8 cellular contexts compared by ENCODE assay signal in genomic region chr3:81302045-81302444, GRCh38.
DNase-seq lines count a peak whose midpoint lies in the region; ATAC-seq and TF ChIP-seq lines count a peak whose summit lies in the region.

No MANE protein-coding gene starts in this region.

- no peak overlapping the region for H3K27ac ChIP-seq in thoracic aorta

- no peaks in the 10 kb centered on the region for H3K4me1 Mint-ChIP-seq in natural killer cell treated with Interleukin-12 subunit alpha and Interleukin-12 subunit beta and Interleukin-15 and Interleukin-18, amount 100 ng/mL, for 72 hours (ENCODE audit: low read depth in 2 of 2)

- no peaks in the 10 kb centered on the region for H3K36me3 Mint-ChIP-seq in natural killer cell treated with Interleukin-12 subunit alpha and Interleukin-12 subunit beta and Interleukin-15 and Interleukin-18, amount 100 ng/mL, for 72 hours

- no peak overlapping the region for H3K4me3 ChIP-seq in thoracic aorta

- no peak overlapping the region for H3K4me3 Mint-ChIP-seq in natural killer cell treated with Interleukin-12 subunit alpha and Interleukin-12 subunit beta and Interleukin-15 and Interleukin-18, amount 100 ng/mL, for 72 hours

- DNase-seq in COLO829 (ENCODE audit: low spot score) (peak; percentile 77), NCI-H2227 treated with DMSO at 0.1 percent for 48 hours (lab: John Stamatoyannopoulos, UW) (peak; percentile 12), astrocyte of the hippocampus (ENCODE audit: low read depth, low spot score) (peak; percentile 72), iPS DF 4.7 (ENCODE audit: extremely low read depth, low spot score) (peak; percentile 19), thoracic aorta (ENCODE audit: low spot score) (no peak)
- no peak for DNase-seq in natural killer cell treated with Interleukin-12 subunit alpha and Interleukin-12 subunit beta and Interleukin-15 and Interleukin-18, amount 100 ng/mL, for 72 hours (ENCODE audit: low spot score)

- no peaks in the 10 kb centered on the region for H3K36me3 ChIP-seq in thoracic aorta

- H3K27me3 Mint-ChIP-seq in natural killer cell treated with Interleukin-12 subunit alpha and Interleukin-12 subunit beta and Interleukin-15 and Interleukin-18, amount 100 ng/mL, for 72 hours, result no peaks in the 10 kb centered on the region

- no peaks in the 10 kb centered on the region for H3K9me3 Mint-ChIP-seq in natural killer cell treated with Interleukin-12 subunit alpha and Interleukin-12 subunit beta and Interleukin-15 and Interleukin-18, amount 100 ng/mL, for 72 hours

- no peak overlapping the region for H3K27ac Mint-ChIP-seq in natural killer cell treated with Interleukin-12 subunit alpha and Interleukin-12 subunit beta and Interleukin-15 and Interleukin-18, amount 100 ng/mL, for 72 hours

- no peaks in the 10 kb centered on the region for H3K4me1 ChIP-seq in thoracic aorta (ENCODE audit: control insufficient read depth in 1 of 2, low read depth in 2 of 2)

- TF ChIP-seq CTCF in thoracic aorta (IDR thresholded peaks at IDR 0.05), result peak; percentile 36

- no peaks in the 10 kb centered on the region for H3K27me3 ChIP-seq in thoracic aorta (replicated peaks; ENCODE audit: insufficient read depth)

- H3K9me3 ChIP-seq in thoracic aorta, result no peaks in the 10 kb centered on the region

- ATAC-seq in GM18508 (IDR thresholded peaks at IDR 0.05; ENCODE audit: insufficient read depth, unreplicated experiment) (peak; percentile 67), HG02885 (IDR thresholded peaks at IDR 0.05; ENCODE audit: poor library complexity, unreplicated experiment) (peak; percentile 93), thoracic aorta (ENCODE audit: insufficient number of reproducible peaks, low FRiP score, low read depth) (no peak)
- no peak for ATAC-seq in natural killer cell treated with Interleukin-12 subunit alpha and Interleukin-12 subunit beta and Interleukin-15 and Interleukin-18, amount 100 ng/mL, for 72 hours

Comparison
In these comparisons a context has a peak if more than half of its experiments do, and no peak if none do; other contexts are left out.
1. DNase-seq: peak in COLO829 (single experiment), NCI-H2227 treated with DMSO at 0.1 percent for 48 hours (single experiment), astrocyte of the hippocampus (single experiment) and iPS DF 4.7 (single experiment); none in thoracic aorta (single experiment) and natural killer cell treated with Interleukin-12 subunit alpha and Interleukin-12 subunit beta and Interleukin-15 and Interleukin-18, amount 100 ng/mL, for 72 hours (single experiment).
2. ATAC-seq: peak in GM18508 (single experiment) and HG02885 (single experiment); none in thoracic aorta (single experiment) and natural killer cell treated with Interleukin-12 subunit alpha and Interleukin-12 subunit beta and Interleukin-15 and Interleukin-18, amount 100 ng/mL, for 72 hours (0 of 2).